Comparison of ENCODE assay signal across 8 cellular contexts in genomic region chr20:62407221-62407992, GRCh38. TPM values are rescaled to one million over a fixed set of nuclear protein-coding genes. Genes with fewer than 3 reads are reported as not detected.
DNase-seq lines count a peak whose midpoint lies in the region; ATAC-seq and TF ChIP-seq lines count a peak whose summit lies in the region.

A gene with protein sequence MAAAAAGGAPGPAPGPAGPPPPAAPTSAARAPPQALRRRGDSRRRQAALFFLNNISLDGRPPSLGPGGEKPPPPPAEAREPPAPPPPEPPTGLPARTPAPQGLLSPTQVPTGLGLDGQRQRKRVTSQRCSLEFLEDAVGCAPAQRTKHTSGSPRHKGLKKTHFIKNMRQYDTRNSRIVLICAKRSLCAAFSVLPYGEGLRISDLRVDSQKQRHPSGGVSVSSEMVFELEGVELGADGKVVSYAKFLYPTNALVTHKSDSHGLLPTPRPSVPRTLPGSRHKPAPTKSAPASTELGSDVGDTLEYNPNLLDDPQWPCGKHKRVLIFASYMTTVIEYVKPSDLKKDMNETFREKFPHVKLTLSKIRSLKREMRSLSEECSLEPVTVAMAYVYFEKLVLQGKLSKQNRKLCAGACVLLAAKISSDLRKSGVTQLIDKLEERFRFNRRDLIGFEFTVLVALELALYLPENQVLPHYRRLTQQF (minus strand): TSS chr20:62407285. CDS start chr20:62407276, 9 bp downstream.

- TF ChIP-seq EP300 in upper lobe of left lung (IDR thresholded peaks at IDR 0.05) = no peak

- H3K27ac ChIP-seq in heart left ventricle (peak within 1 kb of the TSS in 9 of 12 donors; percentile 35 to 80 (median 52)), upper lobe of left lung (peak within 1 kb of the TSS in 2 of 4 donors; percentile 58 to 78)

- DNase-seq in GM13976 (ENCODE audit: low spot score) (peak; percentile 98), NCI-H1417 treated with DMSO at 0.1 percent for 48 hours (lab: John Stamatoyannopoulos, UW) (peak; percentile 50), T follicular helper cell (ENCODE audit: low read depth) (peak; percentile 87), adipocyte (ENCODE audit: low read depth) (peak; percentile 98), heart left ventricle (peak; percentile 95 to 97 (median 97)), posterior cingulate gyrus (peak; percentile 92 to 99 (median 95)), upper lobe of left lung (peak; percentile 95 to 98)

- peaks cover 14% of the 10 kb centered on the region for H3K27me3 ChIP-seq in adipocyte (replicated peaks; ENCODE audit: control insufficient read depth, insufficient read depth, low read length)
- no peaks in the 10 kb centered on the region for H3K27me3 ChIP-seq in heart left ventricle
- no peaks in the 10 kb centered on the region for H3K27me3 ChIP-seq in upper lobe of left lung

- H3K4me3 ChIP-seq in adipocyte (ENCODE audit: low read length) = peak within 1 kb of the TSS; percentile 80
- peak within 1 kb of the TSS; percentile 15 to 79 (median 64) for H3K4me3 ChIP-seq in heart left ventricle
- H3K4me3 ChIP-seq in upper lobe of left lung = peak within 1 kb of the TSS; percentile 54 to 76 (median 72)

- H3K9ac ChIP-seq in adipocyte (ENCODE audit: low read length) = peak within 1 kb of the TSS; percentile 83

- peak; percentile 90 for ATAC-seq in HG02798 (IDR thresholded peaks at IDR 0.05; ENCODE audit: poor library complexity, unreplicated experiment)
- ATAC-seq in heart left ventricle = peak; percentile 82 to 93 (median 90)
- peak; percentile 90 to 96 for ATAC-seq in upper lobe of left lung (ENCODE audit: low FRiP score in 2 of 2)

- intact Hi-C loops in heart left ventricle (cut with DNase I) (loop anchor here in 6 of 10 donors (2.0 to 10.0 kb wide), 10 partner anchors 50 to 393 kb away; partner anchors contain the start of genes MRGBP (in 1 of the 6) and OSBPL2 (in 1 of the 6)), posterior cingulate gyrus (cut with DNase I) (no loop called here)

- in situ Hi-C loops in GM13976 (cut with MboI; ENCODE audit: low sequenced_read_pairs, unreplicated experiment) = no loop called here

- 4 to 10% (median 6%) methylated on average over 24 to 73 of the region's 73 CpGs for WGBS in heart left ventricle, 4 donors
- WGBS in upper lobe of left lung, 2 donors = 14% methylated on average over 21 of the region's 73 CpGs; no CpG with 5 or more reads in 1 of the 2 donors

- TF ChIP-seq CTCF in GM13976 (IDR thresholded peaks at IDR 0.05; ENCODE audit: borderline replicate concordance, control extremely low read depth, extremely low read depth, insufficient read depth, missing control alignments) = peak; percentile 8
- TF ChIP-seq CTCF in heart left ventricle (IDR thresholded peaks at IDR 0.05) = peak in 4 of 12 donors; percentile 4 to 35 (median 20)
- peak in 5 of 6 experiments; percentile 29 to 88 (median 76) for TF ChIP-seq CTCF in upper lobe of left lung (IDR thresholded peaks at IDR 0.05)

- H3K36me3 ChIP-seq in adipocyte (ENCODE audit: control insufficient read depth, insufficient read depth, low read length, severe bottlenecking) (no peaks in the 10 kb centered on the region), heart left ventricle (peaks cover 0 to 4% (median 0%) of the 10 kb centered on the region in 9 donors), upper lobe of left lung (no peaks in the 10 kb centered on the region)

- TF ChIP-seq POLR2A in heart left ventricle (IDR thresholded peaks at IDR 0.05) = peak in 1 of 2 donors; percentile 32
- TF ChIP-seq POLR2A in upper lobe of left lung (IDR thresholded peaks at IDR 0.05) = peak in 1 of 4 donors; percentile 24

- H3K9me3 ChIP-seq in adipocyte (ENCODE audit: control insufficient read depth, low read length) = no peaks in the 10 kb centered on the region
- H3K9me3 ChIP-seq in heart left ventricle = no peaks in the 10 kb centered on the region
- no peaks in the 10 kb centered on the region for H3K9me3 ChIP-seq in upper lobe of left lung

- H3K4me1 ChIP-seq in adipocyte (ENCODE audit: control insufficient read depth, insufficient read depth, low read length) (peaks cover 9% of the 10 kb centered on the region), heart left ventricle (peaks cover 0 to 33% (median 24%) of the 10 kb centered on the region in 12 donors), upper lobe of left lung (peaks cover 28 to 39% (median 34%) of the 10 kb centered on the region in 4 donors)

RNA-seq across cellular contexts. Expression of the gene that starts here (rescaled TPM):
- total RNA-seq in heart left ventricle (10 to 100 TPM in 2 of 9 donors, 1 to 10 TPM in 7; 6.1 to 12.0 (median 8.8) TPM), upper lobe of left lung (1 to 10 TPM; 2.2 to 5.2 (median 4.0) TPM)
- polyA plus RNA-seq in heart left ventricle = 10 to 100 TPM in 1 of 2 donors, 1 to 10 TPM in 1; 2.9 to 10.7 TPM
